In the genomic region with DNA sequence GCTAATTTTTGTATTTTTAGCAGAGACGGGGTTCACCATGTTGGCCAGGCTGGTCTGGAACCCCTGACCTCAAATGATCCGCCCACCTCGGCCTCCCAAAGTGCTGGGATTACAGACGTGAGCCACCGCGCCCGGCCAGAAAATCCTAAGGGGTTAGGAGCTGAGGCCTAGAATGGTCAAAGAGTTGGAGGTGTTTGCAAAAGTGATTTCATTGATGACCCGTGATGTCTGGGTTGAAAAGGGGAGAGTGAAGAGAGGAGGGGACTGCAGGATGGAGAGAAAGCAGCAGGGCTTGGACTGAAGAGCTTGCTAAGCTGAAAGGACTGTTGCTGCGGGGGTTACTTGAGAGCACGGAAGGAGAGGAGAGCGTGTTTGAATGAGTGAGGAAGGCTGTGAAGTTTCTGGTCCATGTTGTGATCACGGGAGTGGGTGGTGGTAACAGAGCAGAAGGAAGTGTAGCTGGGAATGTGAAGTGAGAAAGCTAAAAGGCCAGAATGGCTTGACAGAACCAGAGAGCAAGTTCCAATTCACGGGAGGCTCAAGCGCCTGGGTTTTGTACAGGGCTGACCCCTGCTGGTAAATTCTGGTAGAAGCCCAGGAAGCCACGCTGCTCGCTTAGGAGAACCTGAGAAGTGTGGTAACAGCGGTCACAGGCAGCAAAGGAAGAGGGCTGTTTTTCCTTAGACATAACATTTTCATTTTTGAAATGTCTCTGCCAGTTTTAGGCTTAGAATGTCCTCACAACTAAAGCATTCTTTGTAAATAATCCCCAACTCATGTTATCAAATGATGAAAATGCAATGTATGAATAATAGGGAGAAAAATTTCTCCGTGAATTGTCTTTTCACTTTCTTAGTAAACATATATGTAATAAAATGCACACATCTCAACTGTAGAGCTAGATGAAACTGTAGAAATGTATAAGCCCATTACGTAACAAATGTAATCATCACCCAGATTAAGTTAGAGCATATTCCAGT, we compare ENCODE assay signal across 1 cellular context.
TF ChIP-seq lines count a peak whose summit lies in the region.

No MANE protein-coding gene starts in this region.

TF ChIP-seq in HepG2, 621 proteins besides CTCF, POLR2A, EP300 and RAD21 (continued from another document and continues in another):
- TF ChIP-seq, protein P1, sequence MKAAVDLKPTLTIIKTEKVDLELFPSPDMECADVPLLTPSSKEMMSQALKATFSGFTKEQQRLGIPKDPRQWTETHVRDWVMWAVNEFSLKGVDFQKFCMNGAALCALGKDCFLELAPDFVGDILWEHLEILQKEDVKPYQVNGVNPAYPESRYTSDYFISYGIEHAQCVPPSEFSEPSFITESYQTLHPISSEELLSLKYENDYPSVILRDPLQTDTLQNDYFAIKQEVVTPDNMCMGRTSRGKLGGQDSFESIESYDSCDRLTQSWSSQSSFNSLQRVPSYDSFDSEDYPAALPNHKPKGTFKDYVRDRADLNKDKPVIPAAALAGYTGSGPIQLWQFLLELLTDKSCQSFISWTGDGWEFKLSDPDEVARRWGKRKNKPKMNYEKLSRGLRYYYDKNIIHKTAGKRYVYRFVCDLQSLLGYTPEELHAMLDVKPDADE (CRISPR knock-in tag; IDR thresholded peaks at IDR 0.05): no peak
- TF ChIP-seq, protein P2, sequence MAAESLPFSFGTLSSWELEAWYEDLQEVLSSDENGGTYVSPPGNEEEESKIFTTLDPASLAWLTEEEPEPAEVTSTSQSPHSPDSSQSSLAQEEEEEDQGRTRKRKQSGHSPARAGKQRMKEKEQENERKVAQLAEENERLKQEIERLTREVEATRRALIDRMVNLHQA (CRISPR knock-in tag; IDR thresholded peaks at IDR 0.05): no peak
- TF ChIP-seq, protein P3, sequence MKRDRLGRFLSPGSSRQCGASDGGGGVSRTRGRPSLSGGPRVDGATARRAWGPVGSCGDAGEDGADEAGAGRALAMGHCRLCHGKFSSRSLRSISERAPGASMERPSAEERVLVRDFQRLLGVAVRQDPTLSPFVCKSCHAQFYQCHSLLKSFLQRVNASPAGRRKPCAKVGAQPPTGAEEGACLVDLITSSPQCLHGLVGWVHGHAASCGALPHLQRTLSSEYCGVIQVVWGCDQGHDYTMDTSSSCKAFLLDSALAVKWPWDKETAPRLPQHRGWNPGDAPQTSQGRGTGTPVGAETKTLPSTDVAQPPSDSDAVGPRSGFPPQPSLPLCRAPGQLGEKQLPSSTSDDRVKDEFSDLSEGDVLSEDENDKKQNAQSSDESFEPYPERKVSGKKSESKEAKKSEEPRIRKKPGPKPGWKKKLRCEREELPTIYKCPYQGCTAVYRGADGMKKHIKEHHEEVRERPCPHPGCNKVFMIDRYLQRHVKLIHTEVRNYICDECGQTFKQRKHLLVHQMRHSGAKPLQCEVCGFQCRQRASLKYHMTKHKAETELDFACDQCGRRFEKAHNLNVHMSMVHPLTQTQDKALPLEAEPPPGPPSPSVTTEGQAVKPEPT (CRISPR knock-in tag; IDR thresholded peaks at IDR 0.05; ENCODE audit: low read depth): no peak
- TF ChIP-seq BRCA1 (CRISPR knock-in tag; IDR thresholded peaks at IDR 0.05) (0 out of 2 replicates have a peak, but pooled peaks have one; percentile 83), NCOA5 (CRISPR knock-in tag; IDR thresholded peaks at IDR 0.05) (no peak), ZNF678 (CRISPR knock-in tag; IDR thresholded peaks at IDR 0.05) (no peak), ZNF367 (CRISPR knock-in tag; IDR thresholded peaks at IDR 0.05; ENCODE audit: borderline replicate concordance) (no peak), IKZF1 (IDR thresholded peaks at IDR 0.05) (no peak), SETDB1 (CRISPR knock-in tag; IDR thresholded peaks at IDR 0.05; ENCODE audit: borderline replicate concordance) (no peak), ELF1 (CRISPR knock-in tag; IDR thresholded peaks at IDR 0.05) (peak; percentile 46), AKAP8 (CRISPR knock-in tag; IDR thresholded peaks at IDR 0.05) (no peak), GZF1 (CRISPR knock-in tag; IDR thresholded peaks at IDR 0.05) (no peak), ZNF460 (CRISPR knock-in tag; IDR thresholded peaks at IDR 0.05; ENCODE audit: borderline replicate concordance) (no peak), ZFP62 (CRISPR knock-in tag; IDR thresholded peaks at IDR 0.05) (no peak), CREM (IDR thresholded peaks at IDR 0.05) (no peak), CREM (CRISPR knock-in tag; IDR thresholded peaks at IDR 0.05) (no peak), NCOR1 (IDR thresholded peaks at IDR 0.05; ENCODE audit: borderline replicate concordance, low read length) (peak; percentile 20; the same call in 1 of the 2 replicates), POLR2AphosphoS2 (IDR thresholded peaks at IDR 0.05; ENCODE audit: low read depth, low read length) (no peak), ATAD3A (CRISPR knock-in tag; IDR thresholded peaks at IDR 0.05) (no peak), ZNF7 (CRISPR knock-in tag; IDR thresholded peaks at IDR 0.05) (no peak), ZNF619 (CRISPR knock-in tag; IDR thresholded peaks at IDR 0.05) (peak; percentile 85; the same call in 1 of the 2 replicates), HOXA5 (CRISPR knock-in tag; IDR thresholded peaks at IDR 0.05) (peak; percentile 81)
- TF ChIP-seq, protein P4, sequence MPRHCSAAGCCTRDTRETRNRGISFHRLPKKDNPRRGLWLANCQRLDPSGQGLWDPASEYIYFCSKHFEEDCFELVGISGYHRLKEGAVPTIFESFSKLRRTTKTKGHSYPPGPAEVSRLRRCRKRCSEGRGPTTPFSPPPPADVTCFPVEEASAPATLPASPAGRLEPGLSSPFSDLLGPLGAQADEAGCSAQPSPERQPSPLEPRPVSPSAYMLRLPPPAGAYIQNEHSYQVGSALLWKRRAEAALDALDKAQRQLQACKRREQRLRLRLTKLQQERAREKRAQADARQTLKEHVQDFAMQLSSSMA (CRISPR knock-in tag; IDR thresholded peaks at IDR 0.05): no peak
- TF ChIP-seq, protein P5, sequence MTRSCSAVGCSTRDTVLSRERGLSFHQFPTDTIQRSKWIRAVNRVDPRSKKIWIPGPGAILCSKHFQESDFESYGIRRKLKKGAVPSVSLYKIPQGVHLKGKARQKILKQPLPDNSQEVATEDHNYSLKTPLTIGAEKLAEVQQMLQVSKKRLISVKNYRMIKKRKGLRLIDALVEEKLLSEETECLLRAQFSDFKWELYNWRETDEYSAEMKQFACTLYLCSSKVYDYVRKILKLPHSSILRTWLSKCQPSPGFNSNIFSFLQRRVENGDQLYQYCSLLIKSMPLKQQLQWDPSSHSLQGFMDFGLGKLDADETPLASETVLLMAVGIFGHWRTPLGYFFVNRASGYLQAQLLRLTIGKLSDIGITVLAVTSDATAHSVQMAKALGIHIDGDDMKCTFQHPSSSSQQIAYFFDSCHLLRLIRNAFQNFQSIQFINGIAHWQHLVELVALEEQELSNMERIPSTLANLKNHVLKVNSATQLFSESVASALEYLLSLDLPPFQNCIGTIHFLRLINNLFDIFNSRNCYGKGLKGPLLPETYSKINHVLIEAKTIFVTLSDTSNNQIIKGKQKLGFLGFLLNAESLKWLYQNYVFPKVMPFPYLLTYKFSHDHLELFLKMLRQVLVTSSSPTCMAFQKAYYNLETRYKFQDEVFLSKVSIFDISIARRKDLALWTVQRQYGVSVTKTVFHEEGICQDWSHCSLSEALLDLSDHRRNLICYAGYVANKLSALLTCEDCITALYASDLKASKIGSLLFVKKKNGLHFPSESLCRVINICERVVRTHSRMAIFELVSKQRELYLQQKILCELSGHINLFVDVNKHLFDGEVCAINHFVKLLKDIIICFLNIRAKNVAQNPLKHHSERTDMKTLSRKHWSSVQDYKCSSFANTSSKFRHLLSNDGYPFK (CRISPR knock-in tag; IDR thresholded peaks at IDR 0.05; ENCODE audit: borderline replicate concordance): peak; percentile 68; the same call in 1 of the 2 replicates
- TF ChIP-seq, protein P6, sequence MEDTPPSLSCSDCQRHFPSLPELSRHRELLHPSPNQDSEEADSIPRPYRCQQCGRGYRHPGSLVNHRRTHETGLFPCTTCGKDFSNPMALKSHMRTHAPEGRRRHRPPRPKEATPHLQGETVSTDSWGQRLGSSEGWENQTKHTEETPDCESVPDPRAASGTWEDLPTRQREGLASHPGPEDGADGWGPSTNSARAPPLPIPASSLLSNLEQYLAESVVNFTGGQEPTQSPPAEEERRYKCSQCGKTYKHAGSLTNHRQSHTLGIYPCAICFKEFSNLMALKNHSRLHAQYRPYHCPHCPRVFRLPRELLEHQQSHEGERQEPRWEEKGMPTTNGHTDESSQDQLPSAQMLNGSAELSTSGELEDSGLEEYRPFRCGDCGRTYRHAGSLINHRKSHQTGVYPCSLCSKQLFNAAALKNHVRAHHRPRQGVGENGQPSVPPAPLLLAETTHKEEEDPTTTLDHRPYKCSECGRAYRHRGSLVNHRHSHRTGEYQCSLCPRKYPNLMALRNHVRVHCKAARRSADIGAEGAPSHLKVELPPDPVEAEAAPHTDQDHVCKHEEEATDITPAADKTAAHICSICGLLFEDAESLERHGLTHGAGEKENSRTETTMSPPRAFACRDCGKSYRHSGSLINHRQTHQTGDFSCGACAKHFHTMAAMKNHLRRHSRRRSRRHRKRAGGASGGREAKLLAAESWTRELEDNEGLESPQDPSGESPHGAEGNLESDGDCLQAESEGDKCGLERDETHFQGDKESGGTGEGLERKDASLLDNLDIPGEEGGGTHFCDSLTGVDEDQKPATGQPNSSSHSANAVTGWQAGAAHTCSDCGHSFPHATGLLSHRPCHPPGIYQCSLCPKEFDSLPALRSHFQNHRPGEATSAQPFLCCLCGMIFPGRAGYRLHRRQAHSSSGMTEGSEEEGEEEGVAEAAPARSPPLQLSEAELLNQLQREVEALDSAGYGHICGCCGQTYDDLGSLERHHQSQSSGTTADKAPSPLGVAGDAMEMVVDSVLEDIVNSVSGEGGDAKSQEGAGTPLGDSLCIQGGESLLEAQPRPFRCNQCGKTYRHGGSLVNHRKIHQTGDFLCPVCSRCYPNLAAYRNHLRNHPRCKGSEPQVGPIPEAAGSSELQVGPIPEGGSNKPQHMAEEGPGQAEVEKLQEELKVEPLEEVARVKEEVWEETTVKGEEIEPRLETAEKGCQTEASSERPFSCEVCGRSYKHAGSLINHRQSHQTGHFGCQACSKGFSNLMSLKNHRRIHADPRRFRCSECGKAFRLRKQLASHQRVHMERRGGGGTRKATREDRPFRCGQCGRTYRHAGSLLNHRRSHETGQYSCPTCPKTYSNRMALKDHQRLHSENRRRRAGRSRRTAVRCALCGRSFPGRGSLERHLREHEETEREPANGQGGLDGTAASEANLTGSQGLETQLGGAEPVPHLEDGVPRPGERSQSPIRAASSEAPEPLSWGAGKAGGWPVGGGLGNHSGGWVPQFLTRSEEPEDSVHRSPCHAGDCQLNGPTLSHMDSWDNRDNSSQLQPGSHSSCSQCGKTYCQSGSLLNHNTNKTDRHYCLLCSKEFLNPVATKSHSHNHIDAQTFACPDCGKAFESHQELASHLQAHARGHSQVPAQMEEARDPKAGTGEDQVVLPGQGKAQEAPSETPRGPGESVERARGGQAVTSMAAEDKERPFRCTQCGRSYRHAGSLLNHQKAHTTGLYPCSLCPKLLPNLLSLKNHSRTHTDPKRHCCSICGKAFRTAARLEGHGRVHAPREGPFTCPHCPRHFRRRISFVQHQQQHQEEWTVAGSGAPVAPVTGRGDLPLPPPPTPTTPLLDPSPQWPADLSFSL (CRISPR knock-in tag; IDR thresholded peaks at IDR 0.05): no peak
- TF ChIP-seq, protein P7, sequence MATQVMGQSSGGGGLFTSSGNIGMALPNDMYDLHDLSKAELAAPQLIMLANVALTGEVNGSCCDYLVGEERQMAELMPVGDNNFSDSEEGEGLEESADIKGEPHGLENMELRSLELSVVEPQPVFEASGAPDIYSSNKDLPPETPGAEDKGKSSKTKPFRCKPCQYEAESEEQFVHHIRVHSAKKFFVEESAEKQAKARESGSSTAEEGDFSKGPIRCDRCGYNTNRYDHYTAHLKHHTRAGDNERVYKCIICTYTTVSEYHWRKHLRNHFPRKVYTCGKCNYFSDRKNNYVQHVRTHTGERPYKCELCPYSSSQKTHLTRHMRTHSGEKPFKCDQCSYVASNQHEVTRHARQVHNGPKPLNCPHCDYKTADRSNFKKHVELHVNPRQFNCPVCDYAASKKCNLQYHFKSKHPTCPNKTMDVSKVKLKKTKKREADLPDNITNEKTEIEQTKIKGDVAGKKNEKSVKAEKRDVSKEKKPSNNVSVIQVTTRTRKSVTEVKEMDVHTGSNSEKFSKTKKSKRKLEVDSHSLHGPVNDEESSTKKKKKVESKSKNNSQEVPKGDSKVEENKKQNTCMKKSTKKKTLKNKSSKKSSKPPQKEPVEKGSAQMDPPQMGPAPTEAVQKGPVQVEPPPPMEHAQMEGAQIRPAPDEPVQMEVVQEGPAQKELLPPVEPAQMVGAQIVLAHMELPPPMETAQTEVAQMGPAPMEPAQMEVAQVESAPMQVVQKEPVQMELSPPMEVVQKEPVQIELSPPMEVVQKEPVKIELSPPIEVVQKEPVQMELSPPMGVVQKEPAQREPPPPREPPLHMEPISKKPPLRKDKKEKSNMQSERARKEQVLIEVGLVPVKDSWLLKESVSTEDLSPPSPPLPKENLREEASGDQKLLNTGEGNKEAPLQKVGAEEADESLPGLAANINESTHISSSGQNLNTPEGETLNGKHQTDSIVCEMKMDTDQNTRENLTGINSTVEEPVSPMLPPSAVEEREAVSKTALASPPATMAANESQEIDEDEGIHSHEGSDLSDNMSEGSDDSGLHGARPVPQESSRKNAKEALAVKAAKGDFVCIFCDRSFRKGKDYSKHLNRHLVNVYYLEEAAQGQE (IDR thresholded peaks at IDR 0.05; ENCODE audit: borderline replicate concordance in 1 of 2, low read depth in 1 of 2, low read length in 2 of 2): no peak
- TF ChIP-seq, protein P8, sequence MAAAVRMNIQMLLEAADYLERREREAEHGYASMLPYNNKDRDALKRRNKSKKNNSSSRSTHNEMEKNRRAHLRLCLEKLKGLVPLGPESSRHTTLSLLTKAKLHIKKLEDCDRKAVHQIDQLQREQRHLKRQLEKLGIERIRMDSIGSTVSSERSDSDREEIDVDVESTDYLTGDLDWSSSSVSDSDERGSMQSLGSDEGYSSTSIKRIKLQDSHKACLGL (CRISPR knock-in tag; IDR thresholded peaks at IDR 0.05): no peak
- TF ChIP-seq, protein P9, sequence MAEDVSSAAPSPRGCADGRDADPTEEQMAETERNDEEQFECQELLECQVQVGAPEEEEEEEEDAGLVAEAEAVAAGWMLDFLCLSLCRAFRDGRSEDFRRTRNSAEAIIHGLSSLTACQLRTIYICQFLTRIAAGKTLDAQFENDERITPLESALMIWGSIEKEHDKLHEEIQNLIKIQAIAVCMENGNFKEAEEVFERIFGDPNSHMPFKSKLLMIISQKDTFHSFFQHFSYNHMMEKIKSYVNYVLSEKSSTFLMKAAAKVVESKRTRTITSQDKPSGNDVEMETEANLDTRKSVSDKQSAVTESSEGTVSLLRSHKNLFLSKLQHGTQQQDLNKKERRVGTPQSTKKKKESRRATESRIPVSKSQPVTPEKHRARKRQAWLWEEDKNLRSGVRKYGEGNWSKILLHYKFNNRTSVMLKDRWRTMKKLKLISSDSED (CRISPR knock-in tag; IDR thresholded peaks at IDR 0.05): no peak
- TF ChIP-seq, protein P10, sequence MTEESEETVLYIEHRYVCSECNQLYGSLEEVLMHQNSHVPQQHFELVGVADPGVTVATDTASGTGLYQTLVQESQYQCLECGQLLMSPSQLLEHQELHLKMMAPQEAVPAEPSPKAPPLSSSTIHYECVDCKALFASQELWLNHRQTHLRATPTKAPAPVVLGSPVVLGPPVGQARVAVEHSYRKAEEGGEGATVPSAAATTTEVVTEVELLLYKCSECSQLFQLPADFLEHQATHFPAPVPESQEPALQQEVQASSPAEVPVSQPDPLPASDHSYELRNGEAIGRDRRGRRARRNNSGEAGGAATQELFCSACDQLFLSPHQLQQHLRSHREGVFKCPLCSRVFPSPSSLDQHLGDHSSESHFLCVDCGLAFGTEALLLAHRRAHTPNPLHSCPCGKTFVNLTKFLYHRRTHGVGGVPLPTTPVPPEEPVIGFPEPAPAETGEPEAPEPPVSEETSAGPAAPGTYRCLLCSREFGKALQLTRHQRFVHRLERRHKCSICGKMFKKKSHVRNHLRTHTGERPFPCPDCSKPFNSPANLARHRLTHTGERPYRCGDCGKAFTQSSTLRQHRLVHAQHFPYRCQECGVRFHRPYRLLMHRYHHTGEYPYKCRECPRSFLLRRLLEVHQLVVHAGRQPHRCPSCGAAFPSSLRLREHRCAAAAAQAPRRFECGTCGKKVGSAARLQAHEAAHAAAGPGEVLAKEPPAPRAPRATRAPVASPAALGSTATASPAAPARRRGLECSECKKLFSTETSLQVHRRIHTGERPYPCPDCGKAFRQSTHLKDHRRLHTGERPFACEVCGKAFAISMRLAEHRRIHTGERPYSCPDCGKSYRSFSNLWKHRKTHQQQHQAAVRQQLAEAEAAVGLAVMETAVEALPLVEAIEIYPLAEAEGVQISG (CRISPR knock-in tag; IDR thresholded peaks at IDR 0.05): no peak
